1 cellular context compared by ENCODE assay signal in genomic region chr7:80883188-80884025, GRCh38.
TF ChIP-seq lines count a peak whose summit lies in the region.

No MANE protein-coding gene starts in this region.

TF ChIP-seq in WTC11, 78 proteins besides CTCF, POLR2A, EP300 and RAD21 (continued from another document):
- TF ChIP-seq AR (CRISPR knock-in tag; IDR thresholded peaks at IDR 0.05) (no peak), TEAD4 (CRISPR knock-in tag; IDR thresholded peaks at IDR 0.05) (no peak), ZSCAN18 (CRISPR knock-in tag; IDR thresholded peaks at IDR 0.05) (no peak)
